25 cellular contexts compared by ENCODE assay signal in genomic region chr15:61103026-61103425, GRCh38.
DNase-seq lines count a peak whose midpoint lies in the region; ATAC-seq, FAIRE-seq and TF ChIP-seq lines count a peak whose summit lies in the region.
"Had no signal": no experiment of that assay in that cellular context is flagged by ENCODE, and none has a peak within 500 bp of the region (broad histone marks: within the 10 kb centered on the region; RNA-seq: fewer than 3 reads in every experiment).

No MANE protein-coding gene starts in this region.

- H3K23ac ChIP-seq in H1 (ENCODE audit: insufficient read length) = no peak overlapping the region

- H3K4ac ChIP-seq in H1 (replicated peaks; ENCODE audit: insufficient read length, low read depth, low read length) = no peak overlapping the region

- no peaks in the 10 kb centered on the region for H3K79me1 ChIP-seq in H1 (ENCODE audit: low read depth, low read length)

- H3K4me1 ChIP-seq in GM23338 (ENCODE audit: insufficient read depth) = peaks cover 3% of the 10 kb centered on the region; the same call in 1 of the 2 replicates
- 0 out of 7 replicates have a peak, but pooled peaks cover 0 to 3% (median 0%) of the 10 kb centered on the region in 4 experiments for H3K4me1 ChIP-seq in H1 (replicated peaks in 1 of 4; ENCODE audit: control insufficient read depth in 3 of 4, insufficient read depth in 4 of 4, low read length in 3 of 4)
- H3K4me1 ChIP-seq in endodermal cell (ENCODE audit: control insufficient read depth, insufficient read depth, low read length) = peaks cover 2% of the 10 kb centered on the region
- H3K4me1 ChIP-seq: A549; BLaER1 treated with 17β-estradiol and CSF1 and Interleukin-3, amounts not matched to agents 10 nM and 100 nM had no signal

- WGBS in H1 (ENCODE audit: extremely low coverage in 1 of 2, insufficient coverage in 1 of 2, insufficient read length in 1 of 2, insufficient replicate concordance in 2 of 2, low coverage in 1 of 2, low lambda C conversion rate in 2 of 2, missing lambda C conversion rate in 1 of 2), 2 experiments = 94% methylated on average over 5 of the region's 5 CpGs; no CpG with 5 or more reads in 1 of the 2 experiments
- 92 to 100% methylated on average over 2 to 3 of the region's 5 CpGs for WGBS in endodermal cell (ENCODE audit: insufficient coverage in 1 of 2, insufficient read length in 1 of 2), 2 experiments

- H2BK20ac ChIP-seq in H1 (ENCODE audit: low read length) = no peak overlapping the region

- H3K9ac ChIP-seq in H1 (replicated peaks in 1 of 4; ENCODE audit: extremely low read depth in 1 of 4, low read depth in 3 of 4, low read length in 3 of 4) = no peak overlapping the region
- H3K9ac ChIP-seq in endodermal cell (ENCODE audit: extremely low read depth, low read length, poor library complexity, severe bottlenecking) = no peak overlapping the region
- H3K9ac ChIP-seq: BLaER1 treated with 17β-estradiol and CSF1 and Interleukin-3, amounts not matched to agents 10 nM and 100 nM had no signal

- H3K27ac Mint-ChIP-seq in GM23338 = no peak overlapping the region
- H3K27ac Mint-ChIP-seq in endodermal cell = no peak overlapping the region
- H3K27ac Mint-ChIP-seq: B cell; CD4-positive, alpha-beta T cell; CD8-positive, alpha-beta T cell had no signal

- H3K27ac ChIP-seq in GM23338 (ENCODE audit: low read depth) = no peak overlapping the region
- no peak overlapping the region for H3K27ac ChIP-seq in H1 (ENCODE audit: low read depth, low read length)
- no peak overlapping the region for H3K27ac ChIP-seq in endodermal cell (ENCODE audit: low read depth, low read length)
- H3K27ac ChIP-seq: 22Rv1; A549; BLaER1 treated with 17β-estradiol and CSF1 and Interleukin-3, amounts not matched to agents 10 nM and 100 nM; C4-2B had no signal

- H3K79me2 ChIP-seq in GM23338 (replicated peaks; ENCODE audit: insufficient read depth) (no peaks in the 10 kb centered on the region; the same call in 1 of the 2 replicates), H1 (ENCODE audit: control insufficient read depth in 1 of 2, insufficient read depth in 2 of 2, low read length in 2 of 2) (no peaks in the 10 kb centered on the region)

- peaks cover 26% of the 10 kb centered on the region for H3K4me1 Mint-ChIP-seq in GM23338
- H3K4me1 Mint-ChIP-seq in endodermal cell = peaks cover 37% of the 10 kb centered on the region
- H3K4me1 Mint-ChIP-seq: B cell had no signal

- H3K9me3 Mint-ChIP-seq in GM23338 = no peaks in the 10 kb centered on the region
- H3K9me3 Mint-ChIP-seq in endodermal cell = no peaks in the 10 kb centered on the region
- H3K9me3 Mint-ChIP-seq: CD4-positive, alpha-beta T cell; CD8-positive, alpha-beta T cell had no signal

- CTCF ChIA-PET in H1 (lab: Charles Lee; ENCODE audit: partially characterized antibody) = interaction anchor here (0.6 kb wide), 1 partner anchor 112 kb away, joined by 3 read pairs; no protein-coding TSS in a partner anchor

- H3K14ac ChIP-seq in H1 (ENCODE audit: insufficient read length) = no peak overlapping the region

- FAIRE-seq in H1 (lab: Jason Lieb, UNC) = no peak
- FAIRE-seq: A549, GM12878, GM12892, GM18507 had no signal

- H3K4me3 Mint-ChIP-seq in GM23338 = no peak overlapping the region
- no peak overlapping the region for H3K4me3 Mint-ChIP-seq in endodermal cell
- H3K4me3 Mint-ChIP-seq: B cell; CD4-positive, alpha-beta T cell; CD8-positive, alpha-beta T cell had no signal

- no peak overlapping the region for H3K56ac ChIP-seq in H1 (replicated peaks; ENCODE audit: insufficient read length, low read depth, low read length)

- no peaks in the 10 kb centered on the region; the same call in 1 of the 2 replicates for H3K23me2 ChIP-seq in H1 (ENCODE audit: low read depth, low read length)

- H2BK5ac ChIP-seq in H1 (ENCODE audit: low read depth, low read length) = no peak overlapping the region

- H2BK15ac ChIP-seq in H1 (ENCODE audit: low read length) = peak overlapping the region; percentile 25; the same call in 1 of the 2 replicates

- H3K27me3 Mint-ChIP-seq in GM23338 (ENCODE audit: insufficient read depth, low read depth, poor library complexity) (peaks cover 2% of the 10 kb centered on the region), endodermal cell (ENCODE audit: insufficient read depth) (peaks cover 12% of the 10 kb centered on the region)

- no peak overlapping the region for H4K8ac ChIP-seq in H1 (ENCODE audit: extremely low read depth, insufficient read depth, low read length)

- peaks cover 12% of the 10 kb centered on the region for H3K27me3 ChIP-seq in GM23338 (ENCODE audit: insufficient read depth)
- no peaks in the 10 kb centered on the region for H3K27me3 ChIP-seq in H1 (replicated peaks in 1 of 4; ENCODE audit: control insufficient read depth in 3 of 4, extremely low read depth in 1 of 4, insufficient read depth in 3 of 4, low read length in 3 of 4)
- no peaks in the 10 kb centered on the region for H3K27me3 ChIP-seq in endodermal cell (ENCODE audit: control insufficient read depth, insufficient read depth, low read length, poor library complexity, severe bottlenecking)
- H3K27me3 ChIP-seq: BLaER1 treated with 17β-estradiol and CSF1 and Interleukin-3, amounts not matched to agents 10 nM and 100 nM had no signal

- H2BK120ac ChIP-seq in H1 (replicated peaks; ENCODE audit: low read depth, low read length) = no peak overlapping the region

- no peak overlapping the region for H2BK12ac ChIP-seq in H1 (ENCODE audit: low read depth, low read length)

- TF ChIP-seq RAD21 in H1 (IDR thresholded peaks at IDR 0.05 in 1 of 2, conservative IDR thresholded peaks at IDR 0.05 in 1 of 2; ENCODE audit: low read depth in 2 of 2, low read length in 2 of 2) = no peak

- no peak for TF ChIP-seq POLR2A in H1 (IDR thresholded peaks at IDR 0.05; ENCODE audit: control extremely low read depth in 1 of 2, low read depth in 2 of 2, low read length in 2 of 2)

- TF ChIP-seq EP300 in H1 (IDR thresholded peaks at IDR 0.05; ENCODE audit: borderline replicate concordance in 1 of 2, low read depth in 2 of 2, low read length in 2 of 2) = no peak

- H4K5ac ChIP-seq in H1 (ENCODE audit: insufficient read length, low read depth, low read length) = no peak overlapping the region

- H4K20me1 ChIP-seq in GM23338 (replicated peaks; ENCODE audit: insufficient read depth) = no peaks in the 10 kb centered on the region
- no peaks in the 10 kb centered on the region for H4K20me1 ChIP-seq in H1 (replicated peaks in 1 of 2; ENCODE audit: control insufficient read depth in 1 of 2, insufficient read depth in 2 of 2, low read length in 2 of 2)
- H4K20me1 ChIP-seq: BLaER1 treated with 17β-estradiol and CSF1 and Interleukin-3, amounts not matched to agents 10 nM and 100 nM had no signal

- ATAC-seq in Right ventricle myocardium inferior = peak; percentile 34
- ATAC-seq in Right ventricle myocardium superior (ENCODE audit: poor library complexity) = no peak
- peak; percentile 54; the same call in 2 of the 3 replicates for ATAC-seq in GM23338
- ATAC-seq: A549; CD8-positive, alpha-beta T cell; GM12878 had no signal

- H3K4me2 ChIP-seq in GM23338 (no peak overlapping the region), H1 (ENCODE audit: insufficient read depth in 1 of 2, low read depth in 2 of 2, low read length in 2 of 2) (no peak overlapping the region)
- H3K4me2 ChIP-seq: A549; BLaER1 treated with 17β-estradiol and CSF1 and Interleukin-3, amounts not matched to agents 10 nM and 100 nM had no signal

- H2AFZ ChIP-seq in GM23338 (no peak overlapping the region), H1 (ENCODE audit: low read length) (no peak overlapping the region)

- H3K18ac ChIP-seq in H1 (ENCODE audit: extremely low read depth, low read length) = no peak overlapping the region

- TF ChIP-seq CTCF in GM23338 (conservative IDR thresholded peaks at IDR 0.05; ENCODE audit: low read depth in 2 of 2) (no peak), H1 (IDR thresholded peaks at IDR 0.05; ENCODE audit: control extremely low read depth in 1 of 3, insufficient read depth in 1 of 3, low read depth in 1 of 3, low read length in 3 of 3) (no peak), endodermal cell (conservative IDR thresholded peaks at IDR 0.05) (no peak)

- intact Hi-C loops in Right ventricle myocardium inferior (cut with DNase I) (no loop called here), Right ventricle myocardium superior (cut with DNase I) (no loop called here)

- DNase-seq in Right ventricle myocardium inferior (ENCODE audit: missing footprints) = no peak
- no peak for DNase-seq in Right ventricle myocardium superior
- no peak for DNase-seq in GM23338 (ENCODE audit: low spot score)
- no peak for DNase-seq in H1 (ENCODE audit: low read depth in 1 of 2, low spot score in 2 of 2)
- no peak for DNase-seq in endodermal cell
- no peak for DNase-seq in SW 1271 (lab: John Stamatoyannopoulos, UW)
- DNase-seq: AML-193; CD4-positive, alpha-beta T cell; CD8-positive, alpha-beta T cell; COR-L47; DMS 273 treated with DMSO at 0.1 percent for 48 hours; DMS153; DMS53; DMS79; DND-41; EL; GDM1 had no signal

- POLR2A ChIA-PET in H1 (lab: Charles Lee; ENCODE audit: partially characterized antibody) = interaction anchor here (1.0 kb wide), 1 partner anchor 92 kb away, joined by 3 read pairs; no protein-coding TSS in a partner anchor

- no peaks in the 10 kb centered on the region; the same call in 1 of the 2 replicates for H3K9me2 ChIP-seq in GM23338 (ENCODE audit: insufficient read depth)

- H3K36me3 ChIP-seq in GM23338 (ENCODE audit: insufficient read depth) (no peaks in the 10 kb centered on the region), H1 (ENCODE audit: control insufficient read depth in 2 of 4, insufficient read depth in 4 of 4, low read length in 3 of 4) (no peaks in the 10 kb centered on the region), endodermal cell (ENCODE audit: control insufficient read depth, insufficient read depth, low read length) (no peaks in the 10 kb centered on the region)
- H3K36me3 ChIP-seq: BLaER1 treated with 17β-estradiol and CSF1 and Interleukin-3, amounts not matched to agents 10 nM and 100 nM had no signal

- H3K9me3 ChIP-seq in H1 (ENCODE audit: insufficient read depth in 2 of 2, low read depth in 1 of 2, low read length in 1 of 2) = no peaks in the 10 kb centered on the region
- no peaks in the 10 kb centered on the region for H3K9me3 ChIP-seq in endodermal cell (ENCODE audit: control insufficient read depth, low read length)
- H3K9me3 ChIP-seq: A549 had no signal

- H3K36me3 Mint-ChIP-seq in GM23338 (ENCODE audit: low read depth) = no peaks in the 10 kb centered on the region
- no peaks in the 10 kb centered on the region for H3K36me3 Mint-ChIP-seq in endodermal cell (ENCODE audit: low read depth)
- H3K36me3 Mint-ChIP-seq: CD8-positive, alpha-beta T cell had no signal

- H2AK5ac ChIP-seq in H1 (ENCODE audit: low read depth, low read length) = no peak overlapping the region

- H3K4me3 ChIP-seq in GM23338 (no peak overlapping the region), H1 (ENCODE audit: extremely low read depth in 1 of 4, insufficient read depth in 2 of 4, low read depth in 3 of 4, low read length in 4 of 4) (no peak overlapping the region), endodermal cell (ENCODE audit: low read length) (no peak overlapping the region)
- H3K4me3 ChIP-seq: A549; BLaER1 treated with 17β-estradiol and CSF1 and Interleukin-3, amounts not matched to agents 10 nM and 100 nM; GM12878 had no signal

- H4K91ac ChIP-seq in H1 (replicated peaks; ENCODE audit: insufficient read length, low read length) = no peak overlapping the region

- no peaks in the 10 kb centered on the region for H3F3A ChIP-seq in GM23338 (replicated peaks; ENCODE audit: low read depth)

TF ChIP-seq in H1, 55 proteins besides CTCF, POLR2A, EP300 and RAD21 (continues in another document):
- no peak for TF ChIP-seq EGR1 (IDR thresholded peaks at IDR 0.05; ENCODE audit: borderline replicate concordance, low read depth, low read length)
